Comparison of ENCODE assay signal across 1 cellular context in genomic region chr2:27303093-27304025, GRCh38.
TF ChIP-seq lines count a peak whose summit lies in the region.

No MANE protein-coding gene starts in this region.

TF ChIP-seq in K562, 482 proteins besides CTCF, POLR2A, EP300 and RAD21 (continued from another document):
- TF ChIP-seq JUND (IDR thresholded peaks at IDR 0.05; ENCODE audit: borderline replicate concordance, low read depth, low read length) (0 out of 2 replicates have a peak, but pooled peaks have one; percentile 33), JUND (tag; IDR thresholded peaks at IDR 0.05; ENCODE audit: borderline replicate concordance, low read depth, low read length) (0 out of 3 replicates have a peak, but pooled peaks have one; percentile 7), ATF1 (CRISPR knock-in tag; IDR thresholded peaks at IDR 0.05) (no peak), ATF1 (tag; IDR thresholded peaks at IDR 0.05) (peak; percentile 71), NRF1 (conservative IDR thresholded peaks at IDR 0.05 in 1 of 2, IDR thresholded peaks at IDR 0.05 in 1 of 2) (peak; percentile 36 to 44; a peak in 3 of 4 replicates), MAZ (CRISPR knock-in tag; conservative IDR thresholded peaks at IDR 0.05 in 1 of 2, IDR thresholded peaks at IDR 0.05 in 1 of 2) (no peak), FOXK2 (conservative IDR thresholded peaks at IDR 0.05 in 1 of 2, IDR thresholded peaks at IDR 0.05 in 1 of 2; ENCODE audit: low read depth in 2 of 2) (peak; percentile 46 to 61; a peak in 2 of 4 replicates), ATF7 (IDR thresholded peaks at IDR 0.05) (peak; percentile 93), PBX2 (CRISPR knock-in tag; IDR thresholded peaks at IDR 0.05; ENCODE audit: low read depth) (no peak), PBX2 (tag; conservative IDR thresholded peaks at IDR 0.05; ENCODE audit: low read depth) (0 out of 2 replicates have a peak, but pooled peaks have one; percentile 9), CREM (IDR thresholded peaks at IDR 0.05; ENCODE audit: low read depth) (peak; percentile 35; the same call in 1 of the 2 replicates), ESRRA (IDR thresholded peaks at IDR 0.05; ENCODE audit: borderline replicate concordance, low read depth) (0 out of 2 replicates have a peak, but pooled peaks have one; percentile 14), MYBL2 (IDR thresholded peaks at IDR 0.05; ENCODE audit: low read depth) (no peak), MYBL2 (CRISPR knock-in tag; IDR thresholded peaks at IDR 0.05; ENCODE audit: borderline replicate concordance) (no peak), ARNT (IDR thresholded peaks at IDR 0.05) (peak in 1 of 2 experiments; percentile 76; a peak in 1 of 4 replicates), E2F8 (IDR thresholded peaks at IDR 0.05; ENCODE audit: low read depth, partially characterized antibody) (peak; percentile 45), SMC3 (conservative IDR thresholded peaks at IDR 0.05; ENCODE audit: insufficient read depth, low read depth, low read length) (peak; percentile 73; the same call in 1 of the 2 replicates)
TF ChIP-seq in K562: peak in this region for 35.
